In genomic region chr3:98013428-98014349, GRCh38 we compare ENCODE assay signal across 10 cellular contexts. TPM values are rescaled to one million over a fixed set of nuclear protein-coding genes. Genes with fewer than 3 reads are reported as not detected.
DNase-seq lines count a peak whose midpoint lies in the region; TF ChIP-seq lines count a peak whose summit lies in the region.
"Had no signal": no experiment of that assay in that cellular context is flagged by ENCODE, and none has a peak within 500 bp of the region (broad histone marks: within the 10 kb centered on the region; RNA-seq: fewer than 3 reads in every experiment).

No MANE protein-coding gene starts in this region.

- no peak overlapping the region for H3K27ac Mint-ChIP-seq in type B pancreatic cell
- H3K27ac Mint-ChIP-seq: T-helper 17 cell had no signal

- no peaks in the 10 kb centered on the region for H3K9me2 ChIP-seq in OCI-LY7 (ENCODE audit: insufficient read depth, low read length)

- DNase-seq in SHP77 treated with DMSO at 0.1 percent for 48 hours (lab: John Stamatoyannopoulos, UW) (peak; percentile 11), SHP77 (lab: John Stamatoyannopoulos, UW) (no peak), OCI-LY7 (ENCODE audit: low spot score) (peak; percentile 11), fibroblast of peridontal ligament (ENCODE audit: extremely low read depth) (peak; percentile 25), type B pancreatic cell (ENCODE audit: extremely low spot score, unreplicated experiment) (no peak), middle frontal gyrus (ENCODE audit: extremely low spot score, low spot score) (no peak), activated T-cell treated with anti-CD3 and anti-CD28 coated beads for 4 hours (no peak)
- no peak for DNase-seq in activated CD4-positive, alpha-beta T cell treated with anti-CD3 and anti-CD28 coated beads, Interleukin-2, amount 50 U/mL, for 1 hour
- DNase-seq: NCI-H510A, T-helper 17 cell had no signal

- no peaks in the 10 kb centered on the region for H3K36me3 Mint-ChIP-seq in type B pancreatic cell

- peaks cover 7% of the 10 kb centered on the region for H3K4me1 ChIP-seq in OCI-LY7 (ENCODE audit: insufficient read depth, low read length, poor library complexity, severe bottlenecking)

- POLR2A ChIA-PET in OCI-LY7 (lab: Charles Lee): interaction anchor here (0.7 to 2.4 kb wide), 5 partner anchors 8 to 514 kb away, joined by 3 to 8 read pairs (median 4); no protein-coding TSS in a partner anchor

- H3K4me3 ChIP-seq in OCI-LY7 (ENCODE audit: low read depth, low read length, poor library complexity, severe bottlenecking): no peak overlapping the region

- H3K79me2 ChIP-seq in OCI-LY7 (ENCODE audit: insufficient read depth, low read depth, low read length): no peaks in the 10 kb centered on the region

- no peaks in the 10 kb centered on the region for H3K9me3 ChIP-seq in OCI-LY7 (ENCODE audit: low read length)

- no peak overlapping the region for H3K4me2 ChIP-seq in OCI-LY7 (ENCODE audit: low read length)

- H3K4me3 Mint-ChIP-seq in type B pancreatic cell: no peak overlapping the region
- H3K4me3 Mint-ChIP-seq: T-helper 17 cell had no signal

- no TSS peak for BruUV-seq in OCI-LY7 (replicated peaks; lab: Mats Ljungman, UMichigan)

- no peak overlapping the region for H2AFZ ChIP-seq in OCI-LY7 (ENCODE audit: low read length)

- no peaks in the 10 kb centered on the region for H4K20me1 ChIP-seq in OCI-LY7 (ENCODE audit: insufficient read depth, low read length)

- intact Hi-C loops in OCI-LY7 (cut with micrococcal nuclease; ENCODE audit: unreplicated experiment): no loop called here

- CTCF ChIA-PET in OCI-LY7 (lab: Charles Lee; ENCODE audit: unreplicated experiment): interaction anchor here (1.0 to 1.5 kb wide), 2 partner anchors 8 to 46 kb away, joined by 3 to 4 read pairs; no protein-coding TSS in a partner anchor

- H3K9me3 Mint-ChIP-seq in type B pancreatic cell: no peaks in the 10 kb centered on the region

- peaks cover 3% of the 10 kb centered on the region for H3K27me3 Mint-ChIP-seq in type B pancreatic cell

- H3K27ac ChIP-seq in OCI-LY7 (ENCODE audit: low read depth, low read length, poor library complexity, severe bottlenecking): no peak overlapping the region

- no peaks in the 10 kb centered on the region for H3K36me3 ChIP-seq in OCI-LY7 (ENCODE audit: insufficient read depth, low read length)

- 0 out of 2 replicates have a peak, but pooled peaks have one; percentile 22 for TF ChIP-seq CTCF in OCI-LY7 (conservative IDR thresholded peaks at IDR 0.05; ENCODE audit: low read length)
- TF ChIP-seq CTCF in type B pancreatic cell (conservative IDR thresholded peaks at IDR 0.05): peak; percentile 10

- H3K4me1 Mint-ChIP-seq in type B pancreatic cell (ENCODE audit: unreplicated experiment): peaks cover 5% of the 10 kb centered on the region

RNA-seq across cellular contexts. Expression of gene GABRR3, which starts 21.4 kb away (rescaled TPM):
- not detected in 2 replicates for total RNA-seq in OCI-LY7 (2014; rRNA removed; shearing (Covaris generic))
- total RNA-seq in OCI-LY7 (2022) (not detected in 2 replicates), type B pancreatic cell (ENCODE audit: low replicate concordance) (not detected in 2 replicates)
- total RNA-seq: T-helper 17 cell had no signal

RNA-seq across cellular contexts. Expression of gene RIOX2, which starts 41.5 kb away (rescaled TPM):
- 26.1 and 26.8 TPM in 2 replicates for total RNA-seq in OCI-LY7 (2014; rRNA removed; shearing (Covaris generic))
- total RNA-seq in OCI-LY7 (2022) (32.0 and 32.6 TPM in 2 replicates), type B pancreatic cell (ENCODE audit: low replicate concordance) (22.3 and 27.9 TPM in 2 replicates)

Comparison
In these comparisons a context has a peak if more than half of its experiments do, and no peak if none do; other contexts are left out.
1. DNase-seq: peak in SHP77 treated with DMSO at 0.1 percent for 48 hours (single experiment), OCI-LY7 (single experiment) and fibroblast of peridontal ligament (single experiment); none in SHP77 (0 of 2), type B pancreatic cell (single experiment), middle frontal gyrus (single experiment), activated CD4-positive, alpha-beta T cell treated with anti-CD3 and anti-CD28 coated beads, Interleukin-2, amount 50 U/mL, for 1 hour (single experiment) and activated T-cell treated with anti-CD3 and anti-CD28 coated beads for 4 hours (single experiment).